20 cellular contexts compared by ENCODE assay signal in genomic region chr17:39923230-39923629, GRCh38. TPM values are rescaled to one million over a fixed set of nuclear protein-coding genes. Genes with fewer than 3 reads are reported as not detected.
A peak's percentile ranks its signal among the peaks of the same experiment; 100 is the strongest.
DNase-seq lines count a peak whose midpoint lies in the region; ATAC-seq, FAIRE-seq and TF ChIP-seq lines count a peak whose summit lies in the region.
"Had no signal": no experiment of that assay in that cellular context is flagged by ENCODE, and none has a peak within 500 bp of the region (broad histone marks: within the 10 kb centered on the region; RNA-seq: fewer than 3 reads in every experiment).

No MANE protein-coding gene starts in this region.

- no peak for TF ChIP-seq CTCF in Loucy (conservative IDR thresholded peaks at IDR 0.05; ENCODE audit: low read length)
- TF ChIP-seq CTCF in GM12878 (IDR thresholded peaks at IDR 0.05 in 2 of 3, conservative IDR thresholded peaks at IDR 0.05 in 1 of 3; ENCODE audit: control insufficient read depth in 2 of 3, extremely low read depth in 1 of 3, insufficient read depth in 1 of 3, low read depth in 3 of 3, low read length in 3 of 3): no peak
- TF ChIP-seq CTCF in neural crest cell (conservative IDR thresholded peaks at IDR 0.05): no peak
- no peak for TF ChIP-seq CTCF in psoas muscle (IDR thresholded peaks at IDR 0.05)

- intact Hi-C loops in GM12878 (cut with micrococcal nuclease; ENCODE audit: unreplicated experiment) (no loop called here), psoas muscle (cut with DNase I) (no loop called here)

- no peak overlapping the region for H2AFZ ChIP-seq in Loucy (ENCODE audit: low read length)
- no peak overlapping the region for H2AFZ ChIP-seq in GM12878 (ENCODE audit: control insufficient read depth, low read depth, low read length)

- H3K27me3 ChIP-seq in Loucy (ENCODE audit: insufficient read depth, low read length, poor library complexity, severe bottlenecking) (no peaks in the 10 kb centered on the region), GM12878 (replicated peaks in 1 of 2; ENCODE audit: control insufficient read depth in 2 of 2, insufficient read depth in 2 of 2, low read length in 1 of 2) (no peaks in the 10 kb centered on the region), psoas muscle (ENCODE audit: insufficient read depth in 3 of 3, low read length in 2 of 3) (no peaks in the 10 kb centered on the region)
- H3K27me3 ChIP-seq: adrenal gland, spleen had no signal

- no TSS peak for BruUV-seq in GM12878 (replicated peaks; lab: Mats Ljungman, UMichigan)

- POLR2A ChIA-PET in GM12878 (lab: Charles Lee): interaction anchor here (0.7 to 1.2 kb wide), 2 partner anchors 15 to 18 kb away, joined by 3 to 7 read pairs; no protein-coding TSS in a partner anchor

- H3K4me1 Mint-ChIP-seq in activated T-cell treated with anti-CD3 and anti-CD28 coated beads, Interleukin-2, amount 50 U/mL, for 24 hours (ENCODE audit: low read depth): peaks cover 83% of the 10 kb centered on the region
- H3K4me1 Mint-ChIP-seq in activated T-cell treated with anti-CD3 and anti-CD28 coated beads, Interleukin-2, amount 50 U/mL, for 72 hours (ENCODE audit: low read depth): peaks cover 85% of the 10 kb centered on the region
- H3K4me1 Mint-ChIP-seq in neural crest cell: peaks cover 30% of the 10 kb centered on the region

- H3K27me3 Mint-ChIP-seq in activated T-cell treated with anti-CD3 and anti-CD28 coated beads, Interleukin-2, amount 50 U/mL, for 24 hours: no peaks in the 10 kb centered on the region
- no peaks in the 10 kb centered on the region for H3K27me3 Mint-ChIP-seq in activated T-cell treated with anti-CD3 and anti-CD28 coated beads, Interleukin-2, amount 50 U/mL, for 72 hours (ENCODE audit: low read depth)
- H3K27me3 Mint-ChIP-seq in neural crest cell (ENCODE audit: low read depth): no peaks in the 10 kb centered on the region
- H3K27me3 Mint-ChIP-seq: dendritic cell treated with granulocyte-macrophage colony-stimulating factor and Interleukin-4, amounts not matched to agents 40 ng/mL and 50 ng/mL, for 4 days had no signal

- no peak for FAIRE-seq in GM12878 (lab: Jason Lieb, UNC)
- FAIRE-seq: bronchial epithelial cell had no signal

- H4K20me1 ChIP-seq in Loucy (ENCODE audit: insufficient read depth, low read length, poor library complexity, severe bottlenecking): peaks cover 29% of the 10 kb centered on the region
- no peaks in the 10 kb centered on the region for H4K20me1 ChIP-seq in GM12878 (ENCODE audit: control insufficient read depth, insufficient read depth)

- H3K4me3 ChIP-seq in Loucy (ENCODE audit: low read length, poor library complexity, severe bottlenecking) (no peak overlapping the region), GM12878 (no peak overlapping the region), psoas muscle (no peak overlapping the region)
- H3K4me3 ChIP-seq: adrenal gland, HAP-1, spleen, thoracic aorta had no signal

- ATAC-seq in activated T-cell treated with anti-CD3 and anti-CD28 coated beads, Interleukin-2, amount 50 U/mL, for 72 hours (replicated peaks in 1 of 2): no peak
- ATAC-seq in GM12878 (no peak), GM21423 (IDR thresholded peaks at IDR 0.05; ENCODE audit: unreplicated experiment) (no peak), psoas muscle (no peak), HG02571 (IDR thresholded peaks at IDR 0.05; ENCODE audit: unreplicated experiment) (no peak)

- CTCF ChIA-PET in GM12878 (lab: Yijun Ruan, JAX): interaction anchor here (1.5 to 2.4 kb wide), 2 partner anchors 14 to 56 kb away, joined by 4 to 8 read pairs; no protein-coding TSS in a partner anchor

- in situ Hi-C loops in GM12878 (cut with MboI): no loop called here

- peaks cover 84% of the 10 kb centered on the region for H3K36me3 Mint-ChIP-seq in activated T-cell treated with anti-CD3 and anti-CD28 coated beads, Interleukin-2, amount 50 U/mL, for 24 hours (ENCODE audit: low read depth)
- peaks cover 11 to 23% of the 10 kb centered on the region in 2 donors for H3K36me3 Mint-ChIP-seq in activated T-cell treated with anti-CD3 and anti-CD28 coated beads, Interleukin-2, amount 50 U/mL, for 72 hours (ENCODE audit: insufficient read depth in 2 of 2)
- H3K36me3 Mint-ChIP-seq in neural crest cell (ENCODE audit: low read depth): peaks cover 4% of the 10 kb centered on the region

- peak overlapping the region; percentile 93 for H3K27ac Mint-ChIP-seq in activated T-cell treated with anti-CD3 and anti-CD28 coated beads, Interleukin-2, amount 50 U/mL, for 24 hours
- H3K27ac Mint-ChIP-seq in activated T-cell treated with anti-CD3 and anti-CD28 coated beads, Interleukin-2, amount 50 U/mL, for 72 hours: no peak overlapping the region
- H3K27ac Mint-ChIP-seq in neural crest cell (ENCODE audit: unreplicated experiment): peak overlapping the region; percentile 19
- H3K27ac Mint-ChIP-seq: dendritic cell treated with granulocyte-macrophage colony-stimulating factor and Interleukin-4, amounts not matched to agents 40 ng/mL and 50 ng/mL, for 4 days had no signal

- no peaks in the 10 kb centered on the region for H3K9me3 ChIP-seq in Loucy (ENCODE audit: insufficient read depth, low read depth, low read length)
- H3K9me3 ChIP-seq in GM12878 (replicated peaks; ENCODE audit: control insufficient read depth, insufficient read depth, low read length): no peaks in the 10 kb centered on the region; the same call in 2 of the 3 replicates
- H3K9me3 ChIP-seq in psoas muscle: no peaks in the 10 kb centered on the region
- H3K9me3 ChIP-seq: adrenal gland, HAP-1, spleen, thoracic aorta had no signal

- no peak for TF ChIP-seq POLR2A in GM12878 (IDR thresholded peaks at IDR 0.05; ENCODE audit: low read depth, low read length)

- no peak overlapping the region for H3K9ac ChIP-seq in Loucy (ENCODE audit: low read depth, low read length, poor library complexity, severe bottlenecking)
- H3K9ac ChIP-seq in GM12878 (ENCODE audit: control insufficient read depth, insufficient read depth, low read length): no peak overlapping the region

- DNase-seq in activated T-cell treated with anti-CD3 and anti-CD28 coated beads, Interleukin-2, amount 50 U/mL, for 24 hours: no peak
- no peak for DNase-seq in activated T-cell treated with anti-CD3 and anti-CD28 coated beads, Interleukin-2, amount 50 U/mL, for 72 hours
- DNase-seq in GM12878 (ENCODE audit: low read depth, low spot score) (no peak), neural crest cell (ENCODE audit: low read depth, low spot score) (no peak), psoas muscle (no peak)
- DNase-seq: adrenal gland, foreskin fibroblast, NCI-H1436, NCI-H748 treated with DMSO at 0.1 percent for 48 hours, SHP77, spleen had no signal

- no peaks in the 10 kb centered on the region for H3K9me2 ChIP-seq in Loucy (replicated peaks; ENCODE audit: low read depth, low read length)

- SMC1A ChIA-PET in GM12878 (lab: Charles Lee; ENCODE audit: uncharacterized antibody, unreplicated experiment): interaction anchor here (1.0 to 4.6 kb wide), 4 partner anchors 12 to 51 kb away, joined by 4 to 25 read pairs (median 6); no protein-coding TSS in a partner anchor

- H3K4me3 Mint-ChIP-seq in activated T-cell treated with anti-CD3 and anti-CD28 coated beads, Interleukin-2, amount 50 U/mL, for 24 hours: no peak overlapping the region
- H3K4me3 Mint-ChIP-seq in activated T-cell treated with anti-CD3 and anti-CD28 coated beads, Interleukin-2, amount 50 U/mL, for 72 hours: peak overlapping the region in 1 of 2 donors; percentile 17
- peak overlapping the region; percentile 27 for H3K4me3 Mint-ChIP-seq in neural crest cell
- H3K4me3 Mint-ChIP-seq: dendritic cell treated with granulocyte-macrophage colony-stimulating factor and Interleukin-4, amounts not matched to agents 40 ng/mL and 50 ng/mL, for 4 days had no signal

- RAD21 ChIA-PET in GM12878 (lab: Charles Lee; ENCODE audit: unreplicated experiment): no interaction called here

- H3K4me2 ChIP-seq in Loucy (ENCODE audit: low read depth, low read length, poor library complexity, severe bottlenecking) (peak overlapping the region; percentile 15), GM12878 (ENCODE audit: control insufficient read depth, insufficient read depth) (peak overlapping the region; percentile 89; the same call in 1 of the 2 replicates)

- WGBS in GM12878 (ENCODE audit: insufficient coverage, insufficient replicate concordance, low lambda C conversion rate, missing lambda C conversion rate): 98% methylated on average over 6 of the region's 6 CpGs
- 84 to 92% (median 85%) methylated on average over 6 of the region's 6 CpGs for WGBS in psoas muscle, 3 donors

- TF ChIP-seq RAD21 in GM12878 (IDR thresholded peaks at IDR 0.05; ENCODE audit: insufficient read depth, low read depth, low read length): no peak

- peaks cover 41% of the 10 kb centered on the region for H3K4me1 ChIP-seq in Loucy (ENCODE audit: insufficient read depth, low read length, poor library complexity, severe bottlenecking)
- H3K4me1 ChIP-seq in GM12878 (ENCODE audit: control insufficient read depth, insufficient read depth, low read length): peaks cover 37% of the 10 kb centered on the region
- peaks cover 22% of the 10 kb centered on the region for H3K4me1 ChIP-seq in psoas muscle

- H3F3A ChIP-seq in Loucy (ENCODE audit: low read depth): no peaks in the 10 kb centered on the region

- no peaks in the 10 kb centered on the region for H3K9me3 Mint-ChIP-seq in activated T-cell treated with anti-CD3 and anti-CD28 coated beads, Interleukin-2, amount 50 U/mL, for 24 hours
- H3K9me3 Mint-ChIP-seq in activated T-cell treated with anti-CD3 and anti-CD28 coated beads, Interleukin-2, amount 50 U/mL, for 72 hours: no peaks in the 10 kb centered on the region
- no peaks in the 10 kb centered on the region for H3K9me3 Mint-ChIP-seq in neural crest cell
- H3K9me3 Mint-ChIP-seq: dendritic cell treated with granulocyte-macrophage colony-stimulating factor and Interleukin-4, amounts not matched to agents 40 ng/mL and 50 ng/mL, for 4 days had no signal

- H3K36me3 ChIP-seq in Loucy (ENCODE audit: insufficient read depth, low read length): peaks cover 19% of the 10 kb centered on the region; the same call in 1 of the 2 replicates
- H3K36me3 ChIP-seq in GM12878 (ENCODE audit: control insufficient read depth in 2 of 2, insufficient read depth in 2 of 2, low read length in 1 of 2): peaks cover 15% of the 10 kb centered on the region in 2 experiments; a peak in 3 of 4 replicates
- peaks cover 0 to 52% of the 10 kb centered on the region in 2 donors for H3K36me3 ChIP-seq in psoas muscle (ENCODE audit: insufficient read depth in 1 of 2, low read depth in 1 of 2)

- no peak overlapping the region for H3K27ac ChIP-seq in GM12878 (ENCODE audit: control insufficient read depth, insufficient read depth)
- no peak overlapping the region for H3K27ac ChIP-seq in psoas muscle
- H3K27ac ChIP-seq: adrenal gland, thoracic aorta had no signal

- no peak for TF ChIP-seq EP300 in GM12878 (IDR thresholded peaks at IDR 0.05; ENCODE audit: borderline replicate concordance in 1 of 2, control insufficient read depth in 1 of 2, low read depth in 2 of 2, low read length in 2 of 2)

- peaks cover 47% of the 10 kb centered on the region for H3K79me2 ChIP-seq in Loucy (ENCODE audit: insufficient read depth, low read length)
- H3K79me2 ChIP-seq in GM12878 (ENCODE audit: control insufficient read depth, insufficient read depth, low read length): peaks cover 54% of the 10 kb centered on the region

RNA-seq across cellular contexts. Expression of gene ORMDL3, which starts 4.2 kb away (rescaled TPM):
- total RNA-seq in activated T-cell treated with anti-CD3 and anti-CD28 coated beads, Interleukin-2, amount 50 U/mL, for 72 hours: 100 to 1,000 TPM; 104 to 114 TPM
- 129 and 143 TPM in 2 replicates for total RNA-seq in GM12878 (2013; cell fraction: nucleolus; rRNA removed)
- 51.5 and 53.3 TPM in 2 replicates for total RNA-seq in GM12878 (2014; rRNA removed)
- total RNA-seq in GM12878 (2014; rRNA removed; fragmentation: Illumina TruSeq; extraction: Trizol): 48.5 and 58.0 TPM in 2 replicates
- 49.4 and 56.0 TPM in 2 replicates for total RNA-seq in GM12878 (2021)
- 59.3 TPM for polyA plus RNA-seq in GM12878 (2011; ENCODE audit: low read depth)
- polyA plus RNA-seq in GM12878 (2011; rRNA removed): 62.0 and 98.1 TPM in 2 replicates
- polyA plus RNA-seq in GM12878 (2011; cell fraction: cytosol; rRNA removed): 109 and 152 TPM in 2 replicates
- 86.2 and 97.3 TPM in 2 replicates for polyA plus RNA-seq in GM12878 (2011; cell fraction: nucleus; rRNA removed)
- polyA plus RNA-seq in GM12878 (2012): 75.2 and 80.5 TPM in 2 replicates
- 45.5 and 51.3 TPM in 2 replicates for polyA plus RNA-seq in GM12878 (2014; fragmentation: Illumina TruSeq; extraction: Trizol)
- polyA plus RNA-seq in GM12878 (2014; fragmentation: Nextera tagmentation; extraction: Ambion mirVana): 10 to 100 TPM in 1 of 2 experiments, 1 to 10 TPM in 1; 8.8 to 21.1 TPM
- 50.3 and 53.0 TPM in 2 replicates for polyA plus RNA-seq in GM12878 (2014; rRNA removed)
- 10 to 100 TPM in 1 of 2 experiments, 1 to 10 TPM in 1; 9.6 to 12.5 TPM for polyA plus RNA-seq in GM12878 (2016; fragmentation: Nextera tagmentation; extraction: Ambion mirVana)
- polyA minus RNA-seq in GM12878 (2011; rRNA and poly(A)+ RNA removed): 87.0 and 104 TPM in 2 replicates
- polyA minus RNA-seq in GM12878 (2011; cell fraction: cytosol; rRNA and poly(A)+ RNA removed): 19.1 and 31.7 TPM in 2 replicates
- polyA minus RNA-seq in GM12878 (2011; cell fraction: nucleus; rRNA and poly(A)+ RNA removed): 29.6 and 32.8 TPM in 2 replicates
- total RNA-seq in neural crest cell: 42.2 and 47.8 TPM in 2 replicates
- total RNA-seq in psoas muscle: 10 to 100 TPM; 16.9 to 25.1 (median 22.0) TPM
- 10 to 100 TPM; 18.7 to 66.9 (median 23.6) TPM for polyA plus RNA-seq in psoas muscle

RNA-seq across cellular contexts. Expression of gene LRRC3C, which starts 4.3 kb away (rescaled TPM):
- not detected for total RNA-seq in activated T-cell treated with anti-CD3 and anti-CD28 coated beads, Interleukin-2, amount 50 U/mL, for 72 hours
- not detected in 2 replicates for total RNA-seq in GM12878 (2013; cell fraction: nucleolus; rRNA removed)
- total RNA-seq in GM12878 (2014; rRNA removed): not detected in 2 replicates
- not detected in 2 replicates for total RNA-seq in GM12878 (2014; rRNA removed; fragmentation: Illumina TruSeq; extraction: Trizol)
- not detected in 2 replicates for total RNA-seq in GM12878 (2021)
- not detected for polyA plus RNA-seq in GM12878 (2011; ENCODE audit: low read depth)
- polyA plus RNA-seq in GM12878 (2011; rRNA removed): not detected in 2 replicates
- 0.12 TPM in 1 of 2 replicates, not detected in the other for polyA plus RNA-seq in GM12878 (2011; cell fraction: cytosol; rRNA removed)
- polyA plus RNA-seq in GM12878 (2011; cell fraction: nucleus; rRNA removed): not detected in 2 replicates
- polyA plus RNA-seq in GM12878 (2012): not detected in 2 replicates
- not detected in 2 replicates for polyA plus RNA-seq in GM12878 (2014; fragmentation: Illumina TruSeq; extraction: Trizol)
- polyA plus RNA-seq in GM12878 (2014; fragmentation: Nextera tagmentation; extraction: Ambion mirVana): not detected
- polyA plus RNA-seq in GM12878 (2014; rRNA removed): 0.13 TPM in 1 of 2 replicates, not detected in the other
- polyA plus RNA-seq in GM12878 (2016; fragmentation: Nextera tagmentation; extraction: Ambion mirVana): not detected
- not detected in 2 replicates for polyA minus RNA-seq in GM12878 (2011; rRNA and poly(A)+ RNA removed)
- not detected in 2 replicates for polyA minus RNA-seq in GM12878 (2011; cell fraction: cytosol; rRNA and poly(A)+ RNA removed)
- not detected in 2 replicates for polyA minus RNA-seq in GM12878 (2011; cell fraction: nucleus; rRNA and poly(A)+ RNA removed)
- total RNA-seq in neural crest cell: not detected in 2 replicates
- not detected for total RNA-seq in psoas muscle
- polyA plus RNA-seq in psoas muscle: under 1 TPM in 1 of 3 donors, not detected in 2; 0.04 TPM
- total RNA-seq: adrenal gland, bronchial epithelial cell, M059J, OCI-LY7, spleen, thoracic aorta had no signal
- polyA plus RNA-seq: adrenal gland had no signal

RNA-seq across cellular contexts. Expression of gene GSDMB, which starts 4.8 kb away (rescaled TPM):
- total RNA-seq in activated T-cell treated with anti-CD3 and anti-CD28 coated beads, Interleukin-2, amount 50 U/mL, for 72 hours: 10 to 100 TPM; 57.0 to 58.0 TPM
- 87.9 and 98.3 TPM in 2 replicates for total RNA-seq in GM12878 (2013; cell fraction: nucleolus; rRNA removed)
- total RNA-seq in GM12878 (2014; rRNA removed) (3.2 and 3.6 TPM in 2 replicates), GM12878 (2014; rRNA removed; fragmentation: Illumina TruSeq; extraction: Trizol) (6.0 and 6.7 TPM in 2 replicates), GM12878 (2021) (5.7 and 6.3 TPM in 2 replicates), neural crest cell (7.9 and 8.8 TPM in 2 replicates), psoas muscle (1 to 10 TPM in 1 of 4 donors, under 1 TPM in 3; 0.54 to 3.6 (median 0.93) TPM)
- polyA plus RNA-seq in GM12878 (2011; ENCODE audit: low read depth): 10.7 TPM
- polyA plus RNA-seq in GM12878 (2011; rRNA removed) (13.0 and 13.1 TPM in 2 replicates), GM12878 (2014; fragmentation: Illumina TruSeq; extraction: Trizol) (7.2 and 11.7 TPM in 2 replicates), GM12878 (2014; fragmentation: Nextera tagmentation; extraction: Ambion mirVana) (1 to 10 TPM in 1 of 2 experiments, under 1 TPM in 1; 0.84 to 2.2 TPM), GM12878 (2014; rRNA removed) (7.3 and 7.4 TPM in 2 replicates), GM12878 (2016; fragmentation: Nextera tagmentation; extraction: Ambion mirVana) (1 to 10 TPM; 1.9 to 2.3 TPM), psoas muscle (1 to 10 TPM in 1 of 3 donors, under 1 TPM in 2; 0.77 to 1.1 (median 1.00) TPM)
- 4.3 and 4.9 TPM in 2 replicates for polyA plus RNA-seq in GM12878 (2011; cell fraction: cytosol; rRNA removed)
- polyA plus RNA-seq in GM12878 (2011; cell fraction: nucleus; rRNA removed): 53.1 and 61.3 TPM in 2 replicates
- polyA plus RNA-seq in GM12878 (2012): 13.3 and 16.4 TPM in 2 replicates
- 9.1 and 9.3 TPM in 2 replicates for polyA minus RNA-seq in GM12878 (2011; rRNA and poly(A)+ RNA removed)
- 1.5 and 1.6 TPM in 2 replicates for polyA minus RNA-seq in GM12878 (2011; cell fraction: cytosol; rRNA and poly(A)+ RNA removed)
- polyA minus RNA-seq in GM12878 (2011; cell fraction: nucleus; rRNA and poly(A)+ RNA removed): 9.9 and 12.6 TPM in 2 replicates

RNA-seq across cellular contexts. Expression of gene GSDMA, which starts 39.6 kb away (rescaled TPM):
- total RNA-seq in activated T-cell treated with anti-CD3 and anti-CD28 coated beads, Interleukin-2, amount 50 U/mL, for 72 hours: 1 to 10 TPM; 2.1 to 4.6 TPM
- not detected in 2 replicates for total RNA-seq in GM12878 (2013; cell fraction: nucleolus; rRNA removed)
- not detected in 2 replicates for total RNA-seq in GM12878 (2014; rRNA removed)
- total RNA-seq in GM12878 (2014; rRNA removed; fragmentation: Illumina TruSeq; extraction: Trizol): not detected in 2 replicates
- not detected in 2 replicates for total RNA-seq in GM12878 (2021)
- not detected for polyA plus RNA-seq in GM12878 (2011; ENCODE audit: low read depth)
- 0.11 and 0.33 TPM in 2 replicates for polyA plus RNA-seq in GM12878 (2011; rRNA removed)
- 0.16 and 0.22 TPM in 2 replicates for polyA plus RNA-seq in GM12878 (2011; cell fraction: cytosol; rRNA removed)
- 0.09 and 0.13 TPM in 2 replicates for polyA plus RNA-seq in GM12878 (2011; cell fraction: nucleus; rRNA removed)
- polyA plus RNA-seq in GM12878 (2012): 0.07 TPM in 1 of 2 replicates, not detected in the other
- not detected in 2 replicates for polyA plus RNA-seq in GM12878 (2014; fragmentation: Illumina TruSeq; extraction: Trizol)
- polyA plus RNA-seq in GM12878 (2014; fragmentation: Nextera tagmentation; extraction: Ambion mirVana): under 1 TPM in 1 of 2 experiments, not detected in 1; 0.04 TPM
- not detected in 2 replicates for polyA plus RNA-seq in GM12878 (2014; rRNA removed)
- not detected for polyA plus RNA-seq in GM12878 (2016; fragmentation: Nextera tagmentation; extraction: Ambion mirVana)
- polyA minus RNA-seq in GM12878 (2011; rRNA and poly(A)+ RNA removed): 0.46 TPM in 1 of 2 replicates, not detected in the other
- polyA minus RNA-seq in GM12878 (2011; cell fraction: cytosol; rRNA and poly(A)+ RNA removed): not detected in 2 replicates
- polyA minus RNA-seq in GM12878 (2011; cell fraction: nucleus; rRNA and poly(A)+ RNA removed): not detected in 2 replicates
- not detected in 2 replicates for total RNA-seq in neural crest cell
- under 1 TPM in 2 of 4 donors, not detected in 2; 0.24 to 0.32 TPM for total RNA-seq in psoas muscle
- polyA plus RNA-seq in psoas muscle: under 1 TPM in 2 of 3 donors, not detected in 1; 0.03 to 0.06 TPM
- total RNA-seq: M059J had no signal

RNA-seq across cellular contexts. Expression of gene ZPBP2, which starts 55.2 kb away (rescaled TPM):
- total RNA-seq in activated T-cell treated with anti-CD3 and anti-CD28 coated beads, Interleukin-2, amount 50 U/mL, for 72 hours: under 1 TPM; 0.36 to 0.81 TPM
- 0.50 and 0.56 TPM in 2 replicates for total RNA-seq in GM12878 (2013; cell fraction: nucleolus; rRNA removed)
- total RNA-seq in GM12878 (2014; rRNA removed) (0.34 and 0.49 TPM in 2 replicates), GM12878 (2014; rRNA removed; fragmentation: Illumina TruSeq; extraction: Trizol) (0.45 and 0.46 TPM in 2 replicates), GM12878 (2021) (0.67 and 0.77 TPM in 2 replicates), neural crest cell (not detected in 2 replicates), psoas muscle (not detected)
- polyA plus RNA-seq in GM12878 (2011; ENCODE audit: low read depth): 0.31 TPM
- polyA plus RNA-seq in GM12878 (2011; rRNA removed) (0.39 and 0.73 TPM in 2 replicates), GM12878 (2014; fragmentation: Illumina TruSeq; extraction: Trizol) (0.66 and 1.0 TPM in 2 replicates), GM12878 (2014; fragmentation: Nextera tagmentation; extraction: Ambion mirVana) (1 to 10 TPM in 1 of 2 experiments, under 1 TPM in 1; 0.62 to 1.0 TPM), GM12878 (2014; rRNA removed) (0.33 and 0.36 TPM in 2 replicates), GM12878 (2016; fragmentation: Nextera tagmentation; extraction: Ambion mirVana) (under 1 TPM; 0.53 to 0.98 TPM), psoas muscle (not detected)
- 0.12 and 0.15 TPM in 2 replicates for polyA plus RNA-seq in GM12878 (2011; cell fraction: cytosol; rRNA removed)
- polyA plus RNA-seq in GM12878 (2011; cell fraction: nucleus; rRNA removed): 0.42 and 0.82 TPM in 2 replicates
- polyA plus RNA-seq in GM12878 (2012): 0.56 and 0.64 TPM in 2 replicates
- polyA minus RNA-seq in GM12878 (2011; rRNA and poly(A)+ RNA removed): 0.36 and 0.51 TPM in 2 replicates
- polyA minus RNA-seq in GM12878 (2011; cell fraction: cytosol; rRNA and poly(A)+ RNA removed): 0.42 TPM in 1 of 2 replicates, not detected in the other
- polyA minus RNA-seq in GM12878 (2011; cell fraction: nucleus; rRNA and poly(A)+ RNA removed): 0.29 TPM in 1 of 2 replicates, not detected in the other
- total RNA-seq: adrenal gland, bronchial epithelial cell, M059J, OCI-LY7, thoracic aorta had no signal
- polyA plus RNA-seq: adrenal gland had no signal
